Comparison of ENCODE assay signal across 1 cellular context in genomic region chr1:173591162-173591561, GRCh38.
A peak's percentile ranks its signal among the peaks of the same experiment; 100 is the strongest.
TF ChIP-seq lines count a peak whose summit lies in the region.

No MANE protein-coding gene starts in this region.

TF ChIP-seq in HEK293T, 16 proteins besides CTCF, POLR2A, EP300 and RAD21:
- peak; percentile 56 for TF ChIP-seq PKNOX1 (IDR thresholded peaks at IDR 0.05)
